Comparison of ENCODE assay signal across 20 cellular contexts in genomic region chr18:47677952-47678351, GRCh38.
"Had no signal": no experiment of that assay in that cellular context is flagged by ENCODE, and none has a peak within 500 bp of the region (broad histone marks: within the 10 kb centered on the region; RNA-seq: fewer than 3 reads in every experiment).

No MANE protein-coding gene starts in this region.

- H3K27ac Mint-ChIP-seq: activated CD8-positive, alpha-beta T cell treated with anti-CD3 and anti-CD28 coated beads for 36 hours; activated T-cell treated with anti-CD3 and anti-CD28 coated beads, Interleukin-2, amount 50 U/mL, for 24 hours; activated T-helper 2 cell treated with anti-CD3 and anti-CD28 coated beads, Interferon-gamma antibody, Interleukin-2, Interleukin-4, amounts not matched to agents 10 μg/mL and 5 μg/mL and 100 μg/mL, durations not matched to agents 14 hours and 24 hours and 36 hours; effector memory CD8-positive, alpha-beta T cell; immature natural killer cell; neural progenitor cell had no signal

- H3K36me3 Mint-ChIP-seq: immature natural killer cell, neural progenitor cell had no signal

- H3K4me3 ChIP-seq: body of pancreas, esophagus squamous epithelium, left ventricle myocardium inferior, neural progenitor cell, prostate gland, skin epidermis, stomach, vagina had no signal

- H3K4me1 Mint-ChIP-seq: immature natural killer cell, neural progenitor cell had no signal

- H3K27ac ChIP-seq: body of pancreas, esophagus squamous epithelium, left ventricle myocardium inferior, neural progenitor cell, prostate gland, skin epidermis, stomach, vagina had no signal

- H3K27me3 ChIP-seq: body of pancreas, esophagus squamous epithelium, neural progenitor cell, stomach, vagina had no signal

- H3K4me3 Mint-ChIP-seq: activated CD8-positive, alpha-beta T cell treated with anti-CD3 and anti-CD28 coated beads for 36 hours; activated T-cell treated with anti-CD3 and anti-CD28 coated beads, Interleukin-2, amount 50 U/mL, for 24 hours; effector memory CD8-positive, alpha-beta T cell; immature natural killer cell; neural progenitor cell had no signal

- DNase-seq: activated CD4-positive, alpha-beta T cell treated with anti-CD3 and anti-CD28 coated beads for 48 hours; activated CD4-positive, CD25-positive, alpha-beta regulatory T cell; activated CD8-positive, alpha-beta T cell treated with anti-CD3 and anti-CD28 coated beads for 36 hours; activated naive CD4-positive, alpha-beta T cell treated with Interleukin-2 at 50 U/mL for 16 hours; activated T-cell treated with anti-CD3 and anti-CD28 coated beads, Interleukin-2, amount 50 U/mL, for 24 hours; body of pancreas; effector memory CD8-positive, alpha-beta T cell; esophagus squamous epithelium; immature natural killer cell; kidney glomerular epithelial cell; left ventricle myocardium inferior; mammary epithelial cell; right cardiac atrium; stomach; trophoblast cell had no signal

- ATAC-seq: activated CD8-positive, alpha-beta T cell treated with anti-CD3 and anti-CD28 coated beads for 36 hours; body of pancreas; effector memory CD8-positive, alpha-beta T cell; right cardiac atrium had no signal

- H3K36me3 ChIP-seq: esophagus squamous epithelium, left ventricle myocardium inferior, neural progenitor cell, prostate gland, stomach, vagina had no signal

- H3K9me3 Mint-ChIP-seq: activated CD8-positive, alpha-beta T cell treated with anti-CD3 and anti-CD28 coated beads for 36 hours; activated T-cell treated with anti-CD3 and anti-CD28 coated beads, Interleukin-2, amount 50 U/mL, for 24 hours; activated T-helper 2 cell treated with anti-CD3 and anti-CD28 coated beads, Interferon-gamma antibody, Interleukin-2, Interleukin-4, amounts not matched to agents 10 μg/mL and 5 μg/mL and 100 μg/mL, durations not matched to agents 14 hours and 24 hours and 36 hours; effector memory CD8-positive, alpha-beta T cell; neural progenitor cell had no signal

- H3K9me3 ChIP-seq: body of pancreas, esophagus squamous epithelium, left ventricle myocardium inferior, prostate gland, stomach, vagina had no signal

- H3K4me1 ChIP-seq: body of pancreas, esophagus squamous epithelium, left ventricle myocardium inferior, neural progenitor cell, prostate gland, stomach, vagina had no signal
